ENCODE assay signal across 28 cellular contexts in genomic region chr22:32499666-32500065, GRCh38. TPM values are rescaled to one million over a fixed set of nuclear protein-coding genes. Genes with fewer than 3 reads are reported as not detected.
"Had no signal": no experiment of that assay in that cellular context is flagged by ENCODE, and none has a peak within 500 bp of the region (broad histone marks: within the 10 kb centered on the region; RNA-seq: fewer than 3 reads in every experiment).

No MANE protein-coding gene starts in this region.

- H3K4me3 Mint-ChIP-seq: naive thymus-derived CD4-positive, alpha-beta T cell; neural crest cell; stimulated activated naive B cell treated with anti-CD40 and anti-IgM and Interleukin-4, amounts not matched to agents 10 μg/mL and 1 μg/mL and 100 μg/mL, for 72 hours; stimulated activated naive CD8-positive, alpha-beta T cell treated with anti-CD3 and anti-CD28 coated beads, Interleukin-15, amount 100 ng/mL, for 72 hours had no signal

- DNase-seq: cortex of kidney; dorsolateral prefrontal cortex; effector CD8-positive, alpha-beta T cell; foreskin melanocyte; head of caudate nucleus; left colon; left ventricle myocardium superior; mesendoderm; naive thymus-derived CD4-positive, alpha-beta T cell; sigmoid colon; stimulated activated CD4-positive, alpha-beta T cell treated with anti-CD3 and anti-CD28 coated beads, Interleukin-2, amount 100 ng/mL, for 24 hours; stimulated activated CD4-positive, alpha-beta T cell treated with anti-CD3 and anti-CD28 coated beads, Interleukin-4, amount 100 ng/mL, for 4 hours; stimulated activated naive B cell treated with anti-CD40 and anti-IgM and Interleukin-4, amounts not matched to agents 10 μg/mL and 1 μg/mL and 100 μg/mL, for 72 hours; stimulated activated naive CD8-positive, alpha-beta T cell treated with anti-CD3 and anti-CD28 coated beads, Interleukin-15, amount 100 ng/mL, for 72 hours; testis; upper lobe of right lung had no signal

- H3K4me1 Mint-ChIP-seq: stimulated activated naive B cell treated with anti-CD40 and anti-IgM and Interleukin-4, amounts not matched to agents 10 μg/mL and 1 μg/mL and 100 μg/mL, for 72 hours; stimulated activated naive CD8-positive, alpha-beta T cell treated with anti-CD3 and anti-CD28 coated beads, Interleukin-15, amount 100 ng/mL, for 72 hours had no signal

- H3K27me3 Mint-ChIP-seq: naive thymus-derived CD4-positive, alpha-beta T cell; stimulated activated naive B cell treated with anti-CD40 and anti-IgM and Interleukin-4, amounts not matched to agents 10 μg/mL and 1 μg/mL and 100 μg/mL, for 72 hours; stimulated activated naive CD8-positive, alpha-beta T cell treated with anti-CD3 and anti-CD28 coated beads, Interleukin-15, amount 100 ng/mL, for 72 hours had no signal

- H3K9me3 Mint-ChIP-seq: naive thymus-derived CD4-positive, alpha-beta T cell; neural crest cell; stimulated activated naive B cell treated with anti-CD40 and anti-IgM and Interleukin-4, amounts not matched to agents 10 μg/mL and 1 μg/mL and 100 μg/mL, for 72 hours; stimulated activated naive CD8-positive, alpha-beta T cell treated with anti-CD3 and anti-CD28 coated beads, Interleukin-15, amount 100 ng/mL, for 72 hours had no signal

- H3K27ac Mint-ChIP-seq: stimulated activated naive B cell treated with anti-CD40 and anti-IgM and Interleukin-4, amounts not matched to agents 10 μg/mL and 1 μg/mL and 100 μg/mL, for 72 hours had no signal

- ATAC-seq: esophagus mucosa; left colon; left ventricle myocardium superior; naive thymus-derived CD4-positive, alpha-beta T cell; stimulated activated naive B cell treated with anti-CD40 and anti-IgM and Interleukin-4, amounts not matched to agents 10 μg/mL and 1 μg/mL and 100 μg/mL, for 72 hours; stimulated activated naive CD8-positive, alpha-beta T cell treated with anti-CD3 and anti-CD28 coated beads, Interleukin-15, amount 100 ng/mL, for 72 hours; upper lobe of right lung had no signal

RNA-seq across cellular contexts. Expression of gene BPIFC, which starts 35.4 kb away (rescaled TPM):
- total RNA-seq: esophagus mucosa; hepatocyte; kidney epithelial cell; left colon; left ventricle myocardium superior; lung; mononuclear cell; naive thymus-derived CD4-positive, alpha-beta T cell; neural crest cell; osteocyte; posterior vena cava; right atrium auricular region; sigmoid colon; subcutaneous adipose tissue; tibial nerve; upper lobe of right lung; vagina had no signal
- polyA plus RNA-seq: hepatocyte; lung; naive thymus-derived CD4-positive, alpha-beta T cell; sigmoid colon had no signal
